In the genomic region with DNA sequence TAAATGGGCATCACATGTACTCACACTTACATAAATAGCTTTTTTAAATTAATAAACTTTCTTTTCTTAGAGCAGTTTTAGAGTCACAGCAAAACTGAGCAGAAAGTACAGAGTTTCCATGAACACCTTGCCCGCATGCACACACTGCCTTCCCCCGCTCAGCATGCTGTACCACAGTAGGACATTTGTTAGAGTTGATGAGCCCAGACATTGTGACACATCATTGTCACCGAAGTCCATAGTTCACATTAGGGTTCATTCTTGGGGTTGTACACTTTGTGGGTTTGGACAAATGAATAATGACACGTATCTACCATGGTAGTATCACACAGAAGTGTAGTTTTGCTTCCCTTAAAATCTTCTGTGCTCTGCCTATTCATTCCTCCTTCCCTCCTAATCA, we compare ENCODE assay signal across 21 cellular contexts. TPM values are rescaled to one million over a fixed set of nuclear protein-coding genes. Genes with fewer than 3 reads are reported as not detected.
DNase-seq lines count a peak whose midpoint lies in the region; ATAC-seq, FAIRE-seq and TF ChIP-seq lines count a peak whose summit lies in the region.
"Had no signal": no experiment of that assay in that cellular context is flagged by ENCODE, and none has a peak within 500 bp of the region (broad histone marks: within the 10 kb centered on the region; RNA-seq: fewer than 3 reads in every experiment).

No MANE protein-coding gene starts in this region.

- in situ Hi-C loops in HepG2 (cut with HindIII; ENCODE audit: extremely low pct_ligation_motif_present, low pct_unique_long_range_greater_than_20kb) = no loop called here

- H3K9me3 ChIP-seq in OCI-LY3 (ENCODE audit: insufficient read depth, low read length) (no peaks in the 10 kb centered on the region), HepG2 (ENCODE audit: low read length) (no peaks in the 10 kb centered on the region)
- H3K9me3 ChIP-seq: A549; BLaER1 treated with 17β-estradiol and CSF1 and Interleukin-3, amounts not matched to agents 10 nM and 100 nM; Caco-2 had no signal

- TF ChIP-seq POLR2A in HepG2 (IDR thresholded peaks at IDR 0.05; ENCODE audit: insufficient read depth in 1 of 2, low read depth in 2 of 2, low read length in 2 of 2) = no peak

- no peak for FAIRE-seq in HepG2 (lab: Jason Lieb, UNC)
- FAIRE-seq: A549, D721Med, G401.6, GM12891, GM19239 had no signal

- H3K27ac ChIP-seq in OCI-LY3 (ENCODE audit: low read length) = no peak overlapping the region
- no peak overlapping the region for H3K27ac ChIP-seq in HepG2 (ENCODE audit: extremely low read length, insufficient read depth, low read length)
- H3K27ac ChIP-seq: 22Rv1; A549; BLaER1 treated with 17β-estradiol and CSF1 and Interleukin-3, amounts not matched to agents 10 nM and 100 nM; C4-2B had no signal

- POLR2A ChIA-PET in HepG2 (lab: Yijun Ruan, JAX) = no interaction called here

- peaks cover 33% of the 10 kb centered on the region for H3K4me1 ChIP-seq in OCI-LY3 (ENCODE audit: low read length)
- peaks cover 8% of the 10 kb centered on the region; the same call in 1 of the 2 replicates for H3K4me1 ChIP-seq in HepG2 (ENCODE audit: insufficient read depth, low read length)
- H3K4me1 ChIP-seq: A549 had no signal

- BruUV-seq in HepG2 (replicated peaks; lab: Mats Ljungman, UMichigan) = no TSS peak

- peaks cover 29% of the 10 kb centered on the region for H3K36me3 Mint-ChIP-seq in activated CD4-positive, alpha-beta T cell treated with anti-CD3 and anti-CD28 coated beads, Interleukin-2, amount 10 ng/mL, durations not matched to agents 24 days and 14 days (ENCODE audit: low read depth)

- TF ChIP-seq EP300 in HepG2 (IDR thresholded peaks at IDR 0.05; ENCODE audit: low read depth in 2 of 2, low read length in 2 of 2) (no peak), HepG2 (CRISPR knock-in tag; IDR thresholded peaks at IDR 0.05; ENCODE audit: borderline replicate concordance) (no peak)

- no peaks in the 10 kb centered on the region for H3K4me1 Mint-ChIP-seq in activated CD4-positive, alpha-beta T cell treated with anti-CD3 and anti-CD28 coated beads, Interleukin-2, amount 10 ng/mL, durations not matched to agents 24 days and 14 days
- H3K4me1 Mint-ChIP-seq: B cell had no signal

- H3K4me2 ChIP-seq in OCI-LY3 (ENCODE audit: low read length) = peak overlapping the region; percentile 53; the same call in 1 of the 2 replicates
- no peak overlapping the region for H3K4me2 ChIP-seq in HepG2 (ENCODE audit: low read depth, low read length)
- H3K4me2 ChIP-seq: A549; BLaER1 treated with 17β-estradiol and CSF1 and Interleukin-3, amounts not matched to agents 10 nM and 100 nM had no signal

- no peak for TF ChIP-seq RAD21 in HepG2 (CRISPR knock-in tag; IDR thresholded peaks at IDR 0.05)

- H3K27me3 ChIP-seq in OCI-LY3 (ENCODE audit: low read depth, low read length) = no peaks in the 10 kb centered on the region
- no peaks in the 10 kb centered on the region for H3K27me3 ChIP-seq in HepG2 (ENCODE audit: control insufficient read depth in 1 of 2, insufficient read depth in 2 of 2, low read length in 2 of 2)
- H3K27me3 ChIP-seq: BLaER1 treated with 17β-estradiol and CSF1 and Interleukin-3, amounts not matched to agents 10 nM and 100 nM had no signal

- intact Hi-C loops in HepG2 (cut with micrococcal nuclease; ENCODE audit: unreplicated experiment) (no loop called here), posterior cingulate gyrus (cut with DNase I) (no loop called here)
- intact Hi-C loops in activated CD4-positive, alpha-beta T cell treated with anti-CD3 and anti-CD28 coated beads, Interleukin-2, amount 10 ng/mL, durations not matched to agents 24 days and 14 days (cut with micrococcal nuclease) = no loop called here

- peak; percentile 60 for ATAC-seq in HG03439 (IDR thresholded peaks at IDR 0.05; ENCODE audit: unreplicated experiment)
- no peak for ATAC-seq in HepG2
- ATAC-seq: A549; CD8-positive, alpha-beta T cell had no signal

- H4K20me1 ChIP-seq in OCI-LY3 (ENCODE audit: insufficient read depth, low read length) (0 out of 2 replicates have a peak, but pooled peaks cover 3% of the 10 kb centered on the region), HepG2 (ENCODE audit: insufficient read depth, low read length) (no peaks in the 10 kb centered on the region)
- H4K20me1 ChIP-seq: BLaER1 treated with 17β-estradiol and CSF1 and Interleukin-3, amounts not matched to agents 10 nM and 100 nM had no signal

- H3K4me3 Mint-ChIP-seq in activated CD4-positive, alpha-beta T cell treated with anti-CD3 and anti-CD28 coated beads, Interleukin-2, amount 10 ng/mL, durations not matched to agents 24 days and 14 days = no peak overlapping the region
- H3K4me3 Mint-ChIP-seq: B cell; CD4-positive, alpha-beta T cell; CD8-positive, alpha-beta T cell had no signal

- no peak overlapping the region for H3K27ac Mint-ChIP-seq in activated CD4-positive, alpha-beta T cell treated with anti-CD3 and anti-CD28 coated beads, Interleukin-2, amount 10 ng/mL, durations not matched to agents 24 days and 14 days
- H3K27ac Mint-ChIP-seq: B cell; CD4-positive, alpha-beta T cell; CD8-positive, alpha-beta T cell had no signal

- H3K9ac ChIP-seq in OCI-LY3 (ENCODE audit: low read length) (no peak overlapping the region), HepG2 (ENCODE audit: insufficient read depth, low read depth, low read length) (no peak overlapping the region)
- H3K9ac ChIP-seq: BLaER1 treated with 17β-estradiol and CSF1 and Interleukin-3, amounts not matched to agents 10 nM and 100 nM had no signal

- DNase-seq in HepG2 (ENCODE audit: low spot score) (peak; percentile 49), posterior cingulate gyrus (no peak)
- no peak for DNase-seq in activated CD4-positive, alpha-beta T cell treated with anti-CD3 and anti-CD28 coated beads, Interleukin-2, amount 10 ng/mL, durations not matched to agents 24 days and 14 days
- DNase-seq: AML-193; Caco-2; Calu3; CD4-positive, alpha-beta T cell; CD8-positive, alpha-beta T cell; DMS79 treated with DMSO at 0.1 percent for 48 hours; GF-D8 had no signal

- H3K27me3 Mint-ChIP-seq in activated CD4-positive, alpha-beta T cell treated with anti-CD3 and anti-CD28 coated beads, Interleukin-2, amount 10 ng/mL, durations not matched to agents 24 days and 14 days = no peaks in the 10 kb centered on the region
- H3K27me3 Mint-ChIP-seq: B cell; CD4-positive, alpha-beta T cell had no signal

- H3K4me3 ChIP-seq in OCI-LY3 (ENCODE audit: low read length) (no peak overlapping the region), HepG2 (replicated peaks in 1 of 3; ENCODE audit: insufficient read depth in 1 of 3, low read depth in 2 of 3, low read length in 3 of 3) (no peak overlapping the region)
- H3K4me3 ChIP-seq: A549; BLaER1 treated with 17β-estradiol and CSF1 and Interleukin-3, amounts not matched to agents 10 nM and 100 nM had no signal

- CTCF ChIA-PET in HepG2 (lab: Yijun Ruan, JAX; ENCODE audit: low intra/inter-chr PET ratio, low total read pairs) = no interaction called here

- no peak overlapping the region for H2AFZ ChIP-seq in OCI-LY3 (ENCODE audit: low read depth, low read length)
- no peak overlapping the region for H2AFZ ChIP-seq in HepG2 (ENCODE audit: low read length)

- peaks cover 22% of the 10 kb centered on the region for H3K36me3 ChIP-seq in OCI-LY3 (replicated peaks; ENCODE audit: low read depth, low read length)
- H3K36me3 ChIP-seq in HepG2 (replicated peaks in 1 of 2; ENCODE audit: control insufficient read depth in 1 of 2, insufficient read depth in 2 of 2, low read length in 2 of 2) = peaks cover 8 to 41% of the 10 kb centered on the region in 2 experiments

- no peaks in the 10 kb centered on the region for H3K9me3 Mint-ChIP-seq in activated CD4-positive, alpha-beta T cell treated with anti-CD3 and anti-CD28 coated beads, Interleukin-2, amount 10 ng/mL, durations not matched to agents 24 days and 14 days
- H3K9me3 Mint-ChIP-seq: CD4-positive, alpha-beta T cell; CD8-positive, alpha-beta T cell had no signal

- H3K79me2 ChIP-seq in OCI-LY3 (ENCODE audit: low read length) (no peaks in the 10 kb centered on the region), HepG2 (ENCODE audit: insufficient read depth, low read length) (no peaks in the 10 kb centered on the region)

- TF ChIP-seq CTCF in OCI-LY3 (IDR thresholded peaks at IDR 0.05; ENCODE audit: low read depth, low read length) = no peak
- TF ChIP-seq CTCF in HepG2 (CRISPR knock-in tag; IDR thresholded peaks at IDR 0.05) = no peak

- WGBS in HepG2 (ENCODE audit: low lambda C conversion rate) = 88% methylated on average over 4 of the region's 4 CpGs

TF ChIP-seq in HepG2, 621 proteins besides CTCF, POLR2A, EP300 and RAD21 (continues in another document):
- TF ChIP-seq HNF4A (CRISPR knock-in tag; IDR thresholded peaks at IDR 0.05) = peak; percentile 52; the same call in 1 of the 2 replicates
- no peak for TF ChIP-seq RFXAP (CRISPR knock-in tag; IDR thresholded peaks at IDR 0.05; ENCODE audit: borderline replicate concordance)
- no peak for TF ChIP-seq RBM39 (IDR thresholded peaks at IDR 0.05; ENCODE audit: low read depth, low read length, poor library complexity, severe bottlenecking)
- TF ChIP-seq ZFYVE20 (CRISPR knock-in tag; IDR thresholded peaks at IDR 0.05; ENCODE audit: borderline replicate concordance, low read depth) = no peak
- TF ChIP-seq ELF1 (CRISPR knock-in tag; IDR thresholded peaks at IDR 0.05) = no peak

RNA-seq across cellular contexts. Expression of a gene that starts 23.7 kb away (rescaled TPM):
- total RNA-seq in HepG2 (2016; rRNA removed; fragmentation: Illumina TruSeq; extraction: Trizol) = 5.6 and 8.0 TPM in 2 replicates
- 11.1 and 12.3 TPM in 2 replicates for total RNA-seq in HepG2 (2016; cell fraction: cytosol; rRNA removed; fragmentation: Illumina TruSeq; extraction: Trizol; ENCODE audit: low read depth)
- total RNA-seq in HepG2 (2016; cell fraction: insoluble cytoplasmic fraction; rRNA removed; fragmentation: Illumina TruSeq; extraction: Trizol) = 4.9 and 8.3 TPM in 2 replicates
- 4.9 and 7.4 TPM in 2 replicates for total RNA-seq in HepG2 (2016; cell fraction: membrane; rRNA removed; fragmentation: Illumina TruSeq; extraction: Trizol)
- total RNA-seq in HepG2 (2016; cell fraction: nucleus; rRNA removed; fragmentation: Illumina TruSeq; extraction: Trizol) = 11.1 and 11.4 TPM in 2 replicates
- polyA plus RNA-seq in HepG2 (2011; rRNA removed) = 4.2 and 5.7 TPM in 2 replicates
- polyA plus RNA-seq in HepG2 (2011; cell fraction: cytosol; rRNA removed) = 1.5 and 2.2 TPM in 2 replicates
- 6.1 and 8.1 TPM in 2 replicates for polyA plus RNA-seq in HepG2 (2011; cell fraction: nucleus; rRNA removed)
- 3.4 and 4.9 TPM in 2 replicates for polyA plus RNA-seq in HepG2 (2012)
- 0.10 TPM in 2 replicates for polyA plus RNA-seq in HepG2 (2016; cell fraction: cytosol; fragmentation: Illumina TruSeq; extraction: Trizol; ENCODE audit: low read depth)
- 3.8 and 3.9 TPM in 2 replicates for polyA plus RNA-seq in HepG2 (2016; cell fraction: insoluble cytoplasmic fraction; fragmentation: Illumina TruSeq; extraction: Trizol; ENCODE audit: low read depth)
- polyA plus RNA-seq in HepG2 (2016; cell fraction: membrane; fragmentation: Illumina TruSeq; extraction: Trizol; ENCODE audit: low read depth) = 0.32 and 0.34 TPM in 2 replicates
- polyA plus RNA-seq in HepG2 (2016; cell fraction: nucleus; fragmentation: Illumina TruSeq; extraction: Trizol; ENCODE audit: insufficient read depth, low read depth) = 11.0 and 11.4 TPM in 2 replicates
- 7.1 and 9.9 TPM in 2 replicates for polyA minus RNA-seq in HepG2 (2011; rRNA and poly(A)+ RNA removed; ENCODE audit: low replicate concordance)
- polyA minus RNA-seq in HepG2 (2011; cell fraction: cytosol; rRNA and poly(A)+ RNA removed) = 7.1 and 7.7 TPM in 2 replicates
- 24.6 and 27.4 TPM in 2 replicates for polyA minus RNA-seq in HepG2 (2011; cell fraction: nucleus; rRNA and poly(A)+ RNA removed)
- total RNA-seq in activated CD4-positive, alpha-beta T cell treated with anti-CD3 and anti-CD28 coated beads, Interleukin-2, amount 10 ng/mL, durations not matched to agents 24 days and 14 days = 12.5 and 15.2 TPM in 2 replicates
